In genomic region chr5:40860711-40861110, GRCh38 we compare ENCODE assay signal across 29 cellular contexts.
"Had no signal": no experiment of that assay in that cellular context is flagged by ENCODE, and none has a peak within 500 bp of the region (broad histone marks: within the 10 kb centered on the region; RNA-seq: fewer than 3 reads in every experiment).

No MANE protein-coding gene starts in this region.

- H3K4me1 ChIP-seq: stomach, suprapubic skin, testis, thyroid gland, tibial artery, tibial nerve, transverse colon, upper lobe of left lung, upper lobe of right lung, uterus, vagina had no signal

- H3K27me3 Mint-ChIP-seq: stimulated activated memory B cell treated with anti-CD40 and anti-IgM and Interleukin-4, amounts not matched to agents 10 μg/mL and 1 μg/mL and 100 μg/mL, for 72 hours; stimulated activated naive B cell treated with anti-CD40 and anti-IgM and Interleukin-4, amounts not matched to agents 10 μg/mL and 1 μg/mL and 100 μg/mL, for 72 hours; stimulated activated naive CD8-positive, alpha-beta T cell treated with anti-CD3 and anti-CD28 coated beads, Interleukin-15, amount 100 ng/mL, for 72 hours; stimulated activated naive CD8-positive, alpha-beta T cell treated with anti-CD3 and anti-CD28 coated beads, Interleukin-15, Interleukin-2, amounts not matched to agents 100 ng/mL and 50 ng/mL, for 24 hours; type B pancreatic cell had no signal

- DNase-seq: stimulated activated CD4-positive, alpha-beta T cell treated with anti-CD3 and anti-CD28 coated beads, Interleukin-2, amount 100 ng/mL, for 48 hours; stimulated activated CD4-positive, alpha-beta T cell treated with anti-CD3 and anti-CD28 coated beads, Interleukin-4, amount 100 ng/mL, for 1 hour; stimulated activated CD4-positive, alpha-beta T cell treated with anti-CD3 and anti-CD28 coated beads, Interleukin-4, amount 100 ng/mL, for 24 hours; stimulated activated CD4-positive, alpha-beta T cell treated with anti-CD3 and anti-CD28 coated beads, Interleukin-4, amount 100 ng/mL, for 4 hours; stimulated activated CD8-positive, alpha-beta memory T cell treated with anti-CD3 and anti-CD28 coated beads, Interleukin-4, amount 100 ng/mL, for 48 hours; stimulated activated naive B cell treated with anti-CD40 and anti-IgM and Interleukin-4, amounts not matched to agents 10 μg/mL and 1 μg/mL and 100 μg/mL, for 72 hours; stimulated activated naive CD4-positive, alpha-beta T cell; stimulated activated naive CD4-positive, alpha-beta T cell treated with Interleukin-2 at 50 U/mL for 16 hours; stimulated activated naive CD8-positive, alpha-beta T cell treated with anti-CD3 and anti-CD28 coated beads, Interleukin-15, amount 100 ng/mL, for 72 hours; stimulated activated naive CD8-positive, alpha-beta T cell treated with anti-CD3 and anti-CD28 coated beads, Interleukin-15, Interleukin-2, amounts not matched to agents 100 U/mL and 50 U/mL, for 24 hours; stomach; substantia nigra; testis; thyroid gland; tibial artery; transverse colon; trophoblast cell; upper lobe of left lung; upper lobe of right lung; uterus had no signal

- H3K27me3 ChIP-seq: stomach, suprapubic skin, testis, thyroid gland, tibial artery, tibial nerve, transverse colon, upper lobe of left lung, upper lobe of right lung, uterus, vagina had no signal

- H3K4me3 ChIP-seq: stomach, suprapubic skin, testis, thoracic aorta, thyroid gland, tibial artery, tibial nerve, transverse colon, upper lobe of left lung, upper lobe of right lung, uterus, vagina had no signal

- H3K4me1 Mint-ChIP-seq: stimulated activated effector memory CD8-positive, alpha-beta T cell treated with anti-CD3 and anti-CD28 coated beads, Interleukin-12 subunit alpha, Interleukin-12 subunit beta, amount 100 ng/mL, for 72 hours; stimulated activated memory B cell treated with anti-CD40 and anti-IgM and Interleukin-4, amounts not matched to agents 10 μg/mL and 1 μg/mL and 100 μg/mL, for 72 hours; stimulated activated naive B cell treated with anti-CD40 and anti-IgM and Interleukin-4, amounts not matched to agents 10 μg/mL and 1 μg/mL and 100 μg/mL, for 72 hours; stimulated activated naive CD8-positive, alpha-beta T cell treated with anti-CD3 and anti-CD28 coated beads, Interleukin-15, amount 100 ng/mL, for 72 hours had no signal

- FAIRE-seq: urothelium cell line had no signal

- H3K36me3 Mint-ChIP-seq: stimulated activated effector memory CD8-positive, alpha-beta T cell treated with anti-CD3 and anti-CD28 coated beads, Interleukin-12 subunit alpha, Interleukin-12 subunit beta, amount 100 ng/mL, for 72 hours; stimulated activated memory B cell treated with anti-CD40 and anti-IgM and Interleukin-4, amounts not matched to agents 10 μg/mL and 1 μg/mL and 100 μg/mL, for 72 hours; type B pancreatic cell had no signal

- H3K36me3 ChIP-seq: suprapubic skin, thoracic aorta, thyroid gland, tibial artery, transverse colon, upper lobe of right lung, uterus, vagina had no signal

- H3K27ac Mint-ChIP-seq: stimulated activated effector memory CD8-positive, alpha-beta T cell treated with anti-CD3 and anti-CD28 coated beads, Interleukin-12 subunit alpha, Interleukin-12 subunit beta, amount 100 ng/mL, for 72 hours; stimulated activated memory B cell treated with anti-CD40 and anti-IgM and Interleukin-4, amounts not matched to agents 10 μg/mL and 1 μg/mL and 100 μg/mL, for 72 hours; stimulated activated naive B cell treated with anti-CD40 and anti-IgM and Interleukin-4, amounts not matched to agents 10 μg/mL and 1 μg/mL and 100 μg/mL, for 72 hours; stimulated activated naive CD8-positive, alpha-beta T cell treated with anti-CD3 and anti-CD28 coated beads, Interleukin-15, Interleukin-2, amounts not matched to agents 100 ng/mL and 50 ng/mL, for 24 hours; type B pancreatic cell had no signal

- H3K4me3 Mint-ChIP-seq: stimulated activated effector memory CD8-positive, alpha-beta T cell treated with anti-CD3 and anti-CD28 coated beads, Interleukin-12 subunit alpha, Interleukin-12 subunit beta, amount 100 ng/mL, for 72 hours; stimulated activated memory B cell treated with anti-CD40 and anti-IgM and Interleukin-4, amounts not matched to agents 10 μg/mL and 1 μg/mL and 100 μg/mL, for 72 hours; stimulated activated naive B cell treated with anti-CD40 and anti-IgM and Interleukin-4, amounts not matched to agents 10 μg/mL and 1 μg/mL and 100 μg/mL, for 72 hours; stimulated activated naive CD8-positive, alpha-beta T cell treated with anti-CD3 and anti-CD28 coated beads, Interleukin-15, amount 100 ng/mL, for 72 hours; stimulated activated naive CD8-positive, alpha-beta T cell treated with anti-CD3 and anti-CD28 coated beads, Interleukin-15, Interleukin-2, amounts not matched to agents 100 ng/mL and 50 ng/mL, for 24 hours; type B pancreatic cell had no signal

- H3K27ac ChIP-seq: stomach, suprapubic skin, testis, thoracic aorta, thyroid gland, tibial artery, tibial nerve, transverse colon, upper lobe of left lung, upper lobe of right lung, uterus, vagina had no signal

- H3K9me3 ChIP-seq: suprapubic skin, testis, thyroid gland, upper lobe of right lung, uterus, vagina had no signal

- H3K9me3 Mint-ChIP-seq: stimulated activated naive CD8-positive, alpha-beta T cell treated with anti-CD3 and anti-CD28 coated beads, Interleukin-15, Interleukin-2, amounts not matched to agents 100 ng/mL and 50 ng/mL, for 24 hours; type B pancreatic cell had no signal

- ATAC-seq: stimulated activated effector memory CD8-positive, alpha-beta T cell treated with anti-CD3 and anti-CD28 coated beads, Interleukin-12 subunit alpha, Interleukin-12 subunit beta, amount 100 ng/mL, for 72 hours; stimulated activated memory B cell treated with anti-CD40 and anti-IgM and Interleukin-4, amounts not matched to agents 10 μg/mL and 1 μg/mL and 100 μg/mL, for 72 hours; stimulated activated naive B cell treated with anti-CD40 and anti-IgM and Interleukin-4, amounts not matched to agents 10 μg/mL and 1 μg/mL and 100 μg/mL, for 72 hours; stimulated activated naive CD8-positive, alpha-beta T cell treated with anti-CD3 and anti-CD28 coated beads, Interleukin-15, amount 100 ng/mL, for 72 hours; stimulated activated naive CD8-positive, alpha-beta T cell treated with anti-CD3 and anti-CD28 coated beads, Interleukin-15, Interleukin-2, amounts not matched to agents 100 U/mL and 50 U/mL, for 24 hours; upper lobe of right lung had no signal
